In the genomic region with DNA sequence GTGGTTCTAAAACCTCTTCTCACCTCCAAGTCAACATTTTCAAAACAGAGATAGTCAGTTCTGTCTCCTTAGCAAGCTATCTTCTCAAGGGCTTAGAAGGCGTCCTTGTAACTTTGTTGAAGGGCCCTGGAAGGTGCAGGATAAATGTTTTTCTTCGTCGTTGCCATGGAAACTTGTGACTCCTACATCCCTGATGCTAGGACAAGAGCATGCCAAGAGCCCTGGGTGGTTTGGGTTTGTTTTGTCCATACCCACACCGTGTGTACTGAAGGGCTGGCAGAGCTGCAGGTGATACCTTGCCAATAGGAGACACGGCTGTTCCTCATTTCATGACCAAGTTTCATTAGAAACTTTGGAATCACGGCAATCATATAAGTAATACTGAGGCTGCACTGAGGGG, we compare ENCODE assay signal across 29 cellular contexts.
"Had no signal": no experiment of that assay in that cellular context is flagged by ENCODE, and none has a peak within 500 bp of the region (broad histone marks: within the 10 kb centered on the region; RNA-seq: fewer than 3 reads in every experiment).

No MANE protein-coding gene starts in this region.

- ATAC-seq: activated CD4-positive, alpha-beta T cell treated with anti-CD3 and anti-CD28 coated beads for 36 hours; activated naive CD4-positive, alpha-beta T cell treated with anti-CD3 and anti-CD28 coated beads, Interleukin-2, amount 50 U/mL, for 72 hours; activated T-cell treated with anti-CD3 and anti-CD28 coated beads, Interleukin-2, amount 50 U/mL, for 72 hours; effector memory CD8-positive, alpha-beta T cell; foreskin keratinocyte; gastrocnemius medialis had no signal

- DNase-seq: activated CD4-positive, alpha-beta memory T cell treated with anti-CD3 and anti-CD28 coated beads, Interleukin-2, amount 10 ng/mL, durations not matched to agents 7 days and 5 days; activated CD4-positive, alpha-beta T cell treated with anti-CD3 and anti-CD28 coated beads for 36 hours; activated CD4-positive, alpha-beta T cell treated with anti-CD3 and anti-CD28 coated beads, Interleukin-2, amount 10 ng/mL, durations not matched to agents 7 days and 5 days; activated CD4-positive, alpha-beta T cell treated with anti-CD3 and anti-CD28 coated beads, Interleukin-2, amount 50 U/mL, for 4 hours; activated CD4-positive, CD25-positive, alpha-beta regulatory T cell; activated CD4-positive, CD25-positive, alpha-beta regulatory T cell treated with anti-CD3 and anti-CD28 coated beads, Interleukin-2, amount 50 U/mL, for 72 hours; activated CD8-positive, alpha-beta memory T cell treated with anti-CD3 and anti-CD28 coated beads, Interleukin-2, amount 50 U/mL, for 48 hours; activated gamma-delta T cell; activated naive CD4-positive, alpha-beta T cell; activated naive CD4-positive, alpha-beta T cell treated with anti-CD3 and anti-CD28 coated beads, Interleukin-2, amount 10 ng/mL, durations not matched to agents 7 days and 5 days; activated naive CD8-positive, alpha-beta T cell treated with anti-CD3 and anti-CD28 coated beads, Interleukin-2, amount 10 ng/mL, durations not matched to agents 7 days and 5 days; activated T-cell treated with anti-CD3 and anti-CD28 coated beads for 4 hours; activated T-cell treated with anti-CD3 and anti-CD28 coated beads, Interleukin-2, amount 50 U/mL, for 24 hours; activated T-cell treated with anti-CD3 and anti-CD28 coated beads, Interleukin-2, amount 50 U/mL, for 72 hours; central memory CD4-positive, alpha-beta T cell; cortex of kidney; dermis blood vessel endothelial cell; effector CD4-positive, alpha-beta T cell; effector memory CD8-positive, alpha-beta T cell; erythroblast; foreskin keratinocyte; gastrocnemius medialis; glutamatergic neuron; T-helper 2 cell had no signal

- H3K27me3 ChIP-seq: ascending aorta, breast epithelium, cardiac muscle cell, esophagus muscularis mucosa, foreskin keratinocyte, gastrocnemius medialis had no signal

- H3K36me3 ChIP-seq: ascending aorta, breast epithelium, cardiac muscle cell, esophagus muscularis mucosa, gastrocnemius medialis had no signal

- H3K27ac ChIP-seq: ascending aorta, breast epithelium, cardiac muscle cell, esophagus muscularis mucosa, foreskin keratinocyte, gastrocnemius medialis had no signal

- H3K9me3 ChIP-seq: ascending aorta, breast epithelium, esophagus muscularis mucosa, gastrocnemius medialis had no signal

- H3K4me3 ChIP-seq: ascending aorta, breast epithelium, cardiac muscle cell, esophagus muscularis mucosa, gastrocnemius medialis had no signal

- H3K4me1 ChIP-seq: breast epithelium, foreskin keratinocyte had no signal
